15 cellular contexts compared by ENCODE assay signal in genomic region chr16:24721830-24722238, GRCh38. TPM values are rescaled to one million over a fixed set of nuclear protein-coding genes. Genes with fewer than 3 reads are reported as not detected.
DNase-seq lines count a peak whose midpoint lies in the region; ATAC-seq and TF ChIP-seq lines count a peak whose summit lies in the region.
"Had no signal": no experiment of that assay in that cellular context is flagged by ENCODE, and none has a peak within 500 bp of the region (broad histone marks: within the 10 kb centered on the region; RNA-seq: fewer than 3 reads in every experiment).

No MANE protein-coding gene starts in this region.

- intact Hi-C loops in CD4-positive, alpha-beta T cell (cut with DNase I, micrococcal nuclease): loop anchor here in 1 of 2 experiments (10.0 kb wide), 1 partner anchor 293 kb away; the partner anchor contains the start of gene ARHGAP17
- intact Hi-C loops in activated T-helper 2 cell treated with anti-CD3 and anti-CD28 coated beads, Interferon-gamma antibody, Interleukin-2, Interleukin-4, amounts not matched to agents 10 μg/mL and 5 μg/mL and 100 μg/mL, durations not matched to agents 14 hours and 24 hours and 36 hours (cut with micrococcal nuclease): loop anchor here (2.0 to 10.0 kb wide), 2 partner anchors 53 to 137 kb away; no protein-coding TSS in a partner anchor

- H3K27me3 Mint-ChIP-seq in CD4-positive, alpha-beta T cell: peaks cover 5% of the 10 kb centered on the region
- no peaks in the 10 kb centered on the region for H3K27me3 Mint-ChIP-seq in T-helper 2 cell treated with Interferon-gamma antibody and Interleukin-4, amounts not matched to agents 5 μg/mL and 100 μg/mL, for 36 hours (ENCODE audit: low read depth)
- peaks cover 3% of the 10 kb centered on the region for H3K27me3 Mint-ChIP-seq in activated T-helper 2 cell treated with anti-CD3 and anti-CD28 coated beads, Interferon-gamma antibody, Interleukin-2, Interleukin-4, amounts not matched to agents 10 μg/mL and 5 μg/mL and 100 μg/mL, durations not matched to agents 14 hours and 24 hours and 36 hours (ENCODE audit: low read depth)

- no peaks in the 10 kb centered on the region for H3K9me3 Mint-ChIP-seq in CD4-positive, alpha-beta T cell
- H3K9me3 Mint-ChIP-seq in T-helper 2 cell treated with Interferon-gamma antibody and Interleukin-4, amounts not matched to agents 5 μg/mL and 100 μg/mL, for 36 hours: no peaks in the 10 kb centered on the region
- no peaks in the 10 kb centered on the region for H3K9me3 Mint-ChIP-seq in activated T-helper 2 cell treated with anti-CD3 and anti-CD28 coated beads, Interferon-gamma antibody, Interleukin-2, Interleukin-4, amounts not matched to agents 10 μg/mL and 5 μg/mL and 100 μg/mL, durations not matched to agents 14 hours and 24 hours and 36 hours
- H3K9me3 Mint-ChIP-seq: neural crest cell had no signal

- H3K9me3 ChIP-seq in CD4-positive, alpha-beta T cell (ENCODE audit: control insufficient read depth, low read length): no peaks in the 10 kb centered on the region
- H3K9me3 ChIP-seq: gastroesophageal sphincter, upper lobe of left lung had no signal

- ATAC-seq in CD4-positive, alpha-beta T cell (ENCODE audit: poor library complexity): peak; percentile 41
- ATAC-seq in HG03565 (IDR thresholded peaks at IDR 0.05; ENCODE audit: unreplicated experiment): no peak
- ATAC-seq: gastroesophageal sphincter had no signal

- CTCF ChIA-PET in CD4-positive, alpha-beta T cell (lab: Charles Lee): no interaction called here

- no peak overlapping the region for H3K27ac ChIP-seq in CD4-positive, alpha-beta T cell (ENCODE audit: low read depth, low read length)
- H3K27ac ChIP-seq: dorsolateral prefrontal cortex, gastroesophageal sphincter, upper lobe of left lung had no signal

- POLR2A ChIA-PET in CD4-positive, alpha-beta T cell (lab: Charles Lee): interaction anchor here (0.6 kb wide), 1 partner anchor 15 kb away, joined by 3 read pairs; no protein-coding TSS in a partner anchor

- no peaks in the 10 kb centered on the region for H3K4me1 Mint-ChIP-seq in CD4-positive, alpha-beta T cell (ENCODE audit: low read depth)
- H3K4me1 Mint-ChIP-seq in T-helper 2 cell treated with Interferon-gamma antibody and Interleukin-4, amounts not matched to agents 5 μg/mL and 100 μg/mL, for 36 hours (ENCODE audit: low read depth): peaks cover 2% of the 10 kb centered on the region
- H3K4me1 Mint-ChIP-seq in activated T-helper 2 cell treated with anti-CD3 and anti-CD28 coated beads, Interferon-gamma antibody, Interleukin-2, Interleukin-4, amounts not matched to agents 10 μg/mL and 5 μg/mL and 100 μg/mL, durations not matched to agents 14 hours and 24 hours and 36 hours (ENCODE audit: low read depth): peaks cover 9% of the 10 kb centered on the region
- H3K4me1 Mint-ChIP-seq: neural crest cell had no signal

- H3K36me3 Mint-ChIP-seq in CD4-positive, alpha-beta T cell (ENCODE audit: low read depth): no peaks in the 10 kb centered on the region
- H3K36me3 Mint-ChIP-seq in T-helper 2 cell treated with Interferon-gamma antibody and Interleukin-4, amounts not matched to agents 5 μg/mL and 100 μg/mL, for 36 hours (ENCODE audit: low read depth): no peaks in the 10 kb centered on the region
- H3K36me3 Mint-ChIP-seq in activated T-helper 2 cell treated with anti-CD3 and anti-CD28 coated beads, Interferon-gamma antibody, Interleukin-2, Interleukin-4, amounts not matched to agents 10 μg/mL and 5 μg/mL and 100 μg/mL, durations not matched to agents 14 hours and 24 hours and 36 hours (ENCODE audit: low read depth): no peaks in the 10 kb centered on the region

- H3K27ac Mint-ChIP-seq in CD4-positive, alpha-beta T cell: no peak overlapping the region
- H3K27ac Mint-ChIP-seq in T-helper 2 cell treated with Interferon-gamma antibody and Interleukin-4, amounts not matched to agents 5 μg/mL and 100 μg/mL, for 36 hours: no peak overlapping the region
- peak overlapping the region; percentile 77 for H3K27ac Mint-ChIP-seq in activated T-helper 2 cell treated with anti-CD3 and anti-CD28 coated beads, Interferon-gamma antibody, Interleukin-2, Interleukin-4, amounts not matched to agents 10 μg/mL and 5 μg/mL and 100 μg/mL, durations not matched to agents 14 hours and 24 hours and 36 hours

- peak in 4 of 10 experiments; percentile 2 to 7 (median 4) for DNase-seq in CD4-positive, alpha-beta T cell
- DNase-seq in T-helper 2 cell treated with Interferon-gamma antibody and Interleukin-4, amounts not matched to agents 5 μg/mL and 100 μg/mL, for 36 hours (ENCODE audit: low spot score): peak; percentile 72
- DNase-seq in activated T-helper 2 cell treated with anti-CD3 and anti-CD28 coated beads, Interferon-gamma antibody, Interleukin-2, Interleukin-4, amounts not matched to agents 10 μg/mL and 5 μg/mL and 100 μg/mL, durations not matched to agents 14 hours and 24 hours and 36 hours (ENCODE audit: low spot score): no peak
- DNase-seq in stimulated activated CD4-positive, alpha-beta T cell treated with anti-CD3 and anti-CD28 coated beads, Interleukin-12 subunit alpha, Interleukin-12 subunit beta, amount 100 ng/mL, for 4 hours: peak; percentile 23
- DNase-seq in NCI-H748 (lab: John Stamatoyannopoulos, UW; ENCODE audit: unreplicated experiment) (no peak), germinal center (ENCODE audit: low spot score) (no peak), SHP77 (lab: John Stamatoyannopoulos, UW) (no peak)
- DNase-seq: AML-193, dorsolateral prefrontal cortex, NCI-H1105 treated with DMSO at 0.1 percent for 48 hours, NCI-H82, upper lobe of left lung had no signal

- no peak for TF ChIP-seq CTCF in CD4-positive, alpha-beta T cell (IDR thresholded peaks at IDR 0.05)

- H3K4me3 Mint-ChIP-seq in CD4-positive, alpha-beta T cell: no peak overlapping the region
- H3K4me3 Mint-ChIP-seq in T-helper 2 cell treated with Interferon-gamma antibody and Interleukin-4, amounts not matched to agents 5 μg/mL and 100 μg/mL, for 36 hours: no peak overlapping the region
- no peak overlapping the region for H3K4me3 Mint-ChIP-seq in activated T-helper 2 cell treated with anti-CD3 and anti-CD28 coated beads, Interferon-gamma antibody, Interleukin-2, Interleukin-4, amounts not matched to agents 10 μg/mL and 5 μg/mL and 100 μg/mL, durations not matched to agents 14 hours and 24 hours and 36 hours (ENCODE audit: low read depth)
- H3K4me3 Mint-ChIP-seq: neural crest cell had no signal

- no peaks in the 10 kb centered on the region for H3K27me3 ChIP-seq in CD4-positive, alpha-beta T cell (ENCODE audit: control insufficient read depth, insufficient read depth, low read length)
- H3K27me3 ChIP-seq: dorsolateral prefrontal cortex, gastroesophageal sphincter, upper lobe of left lung had no signal

RNA-seq across cellular contexts. Expression of gene TNRC6A, which starts 7.6 kb away (rescaled TPM):
- total RNA-seq in CD4-positive, alpha-beta T cell: 10 to 100 TPM; 70.4 to 74.6 TPM
- total RNA-seq in activated T-helper 2 cell treated with anti-CD3 and anti-CD28 coated beads, Interferon-gamma antibody, Interleukin-2, Interleukin-4, amounts not matched to agents 10 μg/mL and 5 μg/mL and 100 μg/mL, durations not matched to agents 14 hours and 24 hours and 36 hours: 47.3 and 50.3 TPM in 2 replicates

Comparison
In these comparisons a context has a peak if more than half of its experiments do, and no peak if none do; other contexts are left out.
1. DNase-seq: peak in T-helper 2 cell treated with Interferon-gamma antibody and Interleukin-4, amounts not matched to agents 5 μg/mL and 100 μg/mL, for 36 hours (single experiment) and stimulated activated CD4-positive, alpha-beta T cell treated with anti-CD3 and anti-CD28 coated beads, Interleukin-12 subunit alpha, Interleukin-12 subunit beta, amount 100 ng/mL, for 4 hours (single experiment); none in activated T-helper 2 cell treated with anti-CD3 and anti-CD28 coated beads, Interferon-gamma antibody, Interleukin-2, Interleukin-4, amounts not matched to agents 10 μg/mL and 5 μg/mL and 100 μg/mL, durations not matched to agents 14 hours and 24 hours and 36 hours (single experiment), NCI-H748 (single experiment), germinal center (single experiment) and SHP77 (0 of 2).